In the genomic region with DNA sequence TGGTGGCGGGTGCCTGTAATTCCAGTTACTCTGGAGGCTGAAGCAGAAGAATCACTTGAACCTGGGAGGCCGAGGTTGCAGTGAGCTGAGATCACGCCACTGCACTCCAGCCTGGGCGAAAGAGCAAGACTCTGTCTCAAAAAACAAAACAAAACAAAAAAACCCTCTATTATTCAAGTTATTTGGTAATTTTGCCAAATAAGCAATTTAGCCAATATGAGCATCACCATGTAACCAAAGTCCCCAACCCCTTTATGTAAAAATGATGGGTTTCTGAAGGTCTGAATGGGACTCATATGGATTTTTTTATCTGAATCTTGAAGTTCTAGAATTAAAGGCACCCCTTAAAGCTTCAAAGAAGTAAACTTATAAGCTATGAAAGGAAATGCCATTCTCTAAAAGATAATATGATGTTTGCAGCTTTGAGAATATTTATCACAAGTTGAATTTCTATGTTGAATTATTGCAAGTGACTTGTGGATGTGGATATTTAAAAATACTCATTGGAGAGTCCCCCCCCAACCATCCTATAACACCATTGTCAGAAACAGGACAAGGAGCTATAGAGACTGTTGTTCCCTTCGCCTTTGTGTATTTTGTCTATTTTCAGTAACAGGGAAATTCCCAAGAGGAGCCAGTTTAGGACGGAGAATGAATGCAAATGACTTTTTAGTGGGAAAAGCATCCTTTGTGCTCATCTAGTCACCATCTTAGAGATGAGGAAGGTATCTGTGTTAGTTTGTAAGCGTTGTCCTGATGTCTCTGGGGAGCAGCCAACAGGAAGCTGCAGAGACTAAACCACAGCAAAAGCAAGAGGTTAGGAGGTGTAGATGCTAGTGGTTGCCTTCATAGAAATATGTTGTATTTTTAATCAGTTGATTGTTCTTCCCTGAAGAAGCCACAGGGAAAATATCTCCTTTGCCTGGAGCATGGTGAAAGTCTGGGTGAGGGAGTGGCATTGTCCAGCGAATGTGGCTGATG, we compare ENCODE assay signal across 14 cellular contexts.
DNase-seq lines count a peak whose midpoint lies in the region; ATAC-seq, FAIRE-seq and TF ChIP-seq lines count a peak whose summit lies in the region.
"Had no signal": no experiment of that assay in that cellular context is flagged by ENCODE, and none has a peak within 500 bp of the region (broad histone marks: within the 10 kb centered on the region; RNA-seq: fewer than 3 reads in every experiment).

No MANE protein-coding gene starts in this region.

- POLR2A ChIA-PET in CD4-positive, alpha-beta T cell (lab: Charles Lee): interaction anchor here (0.6 to 2.0 kb wide), 8 partner anchors 11 to 229 kb away, joined by 3 to 16 read pairs (median 7); a partner anchor contains a TSS

- peaks cover 18% of the 10 kb centered on the region for H3K36me3 Mint-ChIP-seq in CD4-positive, alpha-beta T cell (ENCODE audit: low read depth)

- H2AFZ ChIP-seq in OCI-LY1 (ENCODE audit: low read length): no peak overlapping the region

- no peaks in the 10 kb centered on the region for H3K27me3 Mint-ChIP-seq in CD4-positive, alpha-beta T cell

- peaks cover 25% of the 10 kb centered on the region for H3K4me1 ChIP-seq in OCI-LY1 (ENCODE audit: insufficient read depth, low read length, severe bottlenecking)

- peak overlapping the region; percentile 78 for H3K4me3 Mint-ChIP-seq in CD4-positive, alpha-beta T cell
- H3K4me3 Mint-ChIP-seq: nephron progenitor cell had no signal

- H3K9me3 ChIP-seq in CD4-positive, alpha-beta T cell (ENCODE audit: control insufficient read depth, low read length): no peaks in the 10 kb centered on the region
- H3K9me3 ChIP-seq in OCI-LY1 (ENCODE audit: low read length): no peaks in the 10 kb centered on the region

- peaks cover 68% of the 10 kb centered on the region for H3K4me1 Mint-ChIP-seq in CD4-positive, alpha-beta T cell (ENCODE audit: low read depth)

- peak overlapping the region; percentile 83 for H3K27ac Mint-ChIP-seq in CD4-positive, alpha-beta T cell

- no peaks in the 10 kb centered on the region for H3F3A ChIP-seq in OCI-LY1 (ENCODE audit: insufficient read depth, low read length)

- no peak for FAIRE-seq in RCC 7860 (lab: Jason Lieb, UNC)
- FAIRE-seq: D721Med, small intestine had no signal

- DNase-seq in CD4-positive, alpha-beta T cell: peak in 3 of 10 experiments; percentile 10 to 26 (median 15)
- DNase-seq in inferior parietal cortex (ENCODE audit: extremely low spot score) (peak; percentile 62), RCC 7860 (ENCODE audit: low spot score) (no peak), islet precursor cell (no peak), epidermal melanocyte (ENCODE audit: insufficient read length, low spot score) (no peak)
- DNase-seq: activated T-cell treated with anti-CD3 and anti-CD28 coated beads for 4 hours, nephron progenitor cell, OCI-M1, small intestine had no signal

- ATAC-seq in CD4-positive, alpha-beta T cell (ENCODE audit: poor library complexity): peak; percentile 99
- ATAC-seq in GM18907 (IDR thresholded peaks at IDR 0.05; ENCODE audit: unreplicated experiment) (peak; percentile 48), HG03354 (IDR thresholded peaks at IDR 0.05; ENCODE audit: poor library complexity, severe bottlenecking, unreplicated experiment) (no peak)

- H3K4me3 ChIP-seq in OCI-LY1 (ENCODE audit: low read depth, low read length, poor library complexity, severe bottlenecking): no peak overlapping the region
- H3K4me3 ChIP-seq: cardiac muscle cell had no signal

- no peak overlapping the region for H3K9ac ChIP-seq in OCI-LY1 (ENCODE audit: low read length)

- H3K79me2 ChIP-seq in OCI-LY1 (ENCODE audit: insufficient read depth, low read length): no peaks in the 10 kb centered on the region

- peak overlapping the region; percentile 38 for H3K27ac ChIP-seq in CD4-positive, alpha-beta T cell (ENCODE audit: low read depth, low read length)
- no peak overlapping the region for H3K27ac ChIP-seq in OCI-LY1 (ENCODE audit: low read depth, low read length, poor library complexity, severe bottlenecking)
- H3K27ac ChIP-seq: cardiac muscle cell had no signal

- no peaks in the 10 kb centered on the region for H3K27me3 ChIP-seq in CD4-positive, alpha-beta T cell (ENCODE audit: control insufficient read depth, insufficient read depth, low read length)
- no peaks in the 10 kb centered on the region for H3K27me3 ChIP-seq in OCI-LY1 (ENCODE audit: insufficient read depth, low read length)
- H3K27me3 ChIP-seq: cardiac muscle cell had no signal

- H3K36me3 ChIP-seq in OCI-LY1 (ENCODE audit: insufficient read depth, low read length): peaks cover 6% of the 10 kb centered on the region; the same call in 1 of the 2 replicates
- H3K36me3 ChIP-seq: cardiac muscle cell had no signal

- H3K4me2 ChIP-seq in OCI-LY1 (ENCODE audit: low read length): peak overlapping the region; percentile 29; the same call in 1 of the 2 replicates

- H4K20me1 ChIP-seq in OCI-LY1 (ENCODE audit: insufficient read depth, low read length): no peaks in the 10 kb centered on the region

- no peak for TF ChIP-seq CTCF in CD4-positive, alpha-beta T cell (IDR thresholded peaks at IDR 0.05)
- TF ChIP-seq CTCF in OCI-LY1 (IDR thresholded peaks at IDR 0.05; ENCODE audit: low read length): no peak

- H3K9me3 Mint-ChIP-seq in CD4-positive, alpha-beta T cell: no peaks in the 10 kb centered on the region
- H3K9me3 Mint-ChIP-seq: nephron progenitor cell had no signal

- CTCF ChIA-PET in CD4-positive, alpha-beta T cell (lab: Charles Lee): interaction anchor here (1.5 kb wide), 1 partner anchor 14 kb away, joined by 3 read pairs; no protein-coding TSS in a partner anchor

- H3K9me2 ChIP-seq in OCI-LY1 (ENCODE audit: low read depth, low read length): no peaks in the 10 kb centered on the region

- intact Hi-C loops in CD4-positive, alpha-beta T cell (cut with DNase I, micrococcal nuclease): loop anchor here in 1 of 2 experiments (2.0 to 5.0 kb wide), 2 partner anchors 20 to 126 kb away; a partner anchor contains a TSS
